28 cellular contexts compared by ENCODE assay signal in genomic region chr1:173164178-173164577, GRCh38.
"Had no signal": no experiment of that assay in that cellular context is flagged by ENCODE, and none has a peak within 500 bp of the region (broad histone marks: within the 10 kb centered on the region; RNA-seq: fewer than 3 reads in every experiment).

No MANE protein-coding gene starts in this region.

- H3K27ac Mint-ChIP-seq: activated CD4-positive, alpha-beta T cell treated with anti-CD3 and anti-CD28 coated beads, Interleukin-2, amount 10 ng/mL, durations not matched to agents 7 days and 5 days; activated CD8-positive, alpha-beta T cell treated with anti-CD3 and anti-CD28 coated beads for 36 hours; activated naive CD8-positive, alpha-beta T cell; activated T-helper 17 cell treated with anti-CD3 and anti-CD28 coated beads, Interleukin-2, amount 50 U/mL, for 72 hours; effector memory CD8-positive, alpha-beta T cell had no signal

- H3K4me3 ChIP-seq: body of pancreas, esophagus muscularis mucosa, gastrocnemius medialis had no signal

- H3K36me3 ChIP-seq: esophagus muscularis mucosa, gastrocnemius medialis had no signal

- H3K4me1 ChIP-seq: body of pancreas, esophagus muscularis mucosa, gastrocnemius medialis had no signal

- DNase-seq: activated CD4-positive, alpha-beta T cell treated with anti-CD3 and anti-CD28 coated beads for 1 hour; activated CD4-positive, alpha-beta T cell treated with anti-CD3 and anti-CD28 coated beads for 4 hours; activated CD4-positive, alpha-beta T cell treated with anti-CD3 and anti-CD28 coated beads, Interleukin-2, amount 10 ng/mL, durations not matched to agents 7 days and 5 days; activated CD4-positive, alpha-beta T cell treated with anti-CD3 and anti-CD28 coated beads, Interleukin-2, amount 50 U/mL, for 4 hours; activated CD8-positive, alpha-beta memory T cell treated with anti-CD3 and anti-CD28 coated beads for 24 hours; activated CD8-positive, alpha-beta T cell treated with anti-CD3 and anti-CD28 coated beads for 36 hours; activated effector memory CD4-positive, alpha-beta T cell treated with Interleukin-2 at 50 U/mL for 16 hours; activated gamma-delta T cell treated with Interleukin-2 at 50 U/mL for 16 hours; activated naive CD4-positive, alpha-beta T cell treated with anti-CD3 and anti-CD28 coated beads, Interleukin-2, amount 50 U/mL, for 16 hours; activated naive CD4-positive, alpha-beta T cell treated with Interleukin-2 at 50 U/mL for 16 hours; activated T-cell treated with anti-CD3 and anti-CD28 coated beads, Interleukin-2, amount 50 U/mL, for 4 hours; amniotic stem cell; anterior cingulate cortex; body of pancreas; caudate nucleus; cortex of kidney; dermis blood vessel endothelial cell; effector CD4-positive, alpha-beta T cell; effector memory CD8-positive, alpha-beta T cell; erythroblast; foreskin keratinocyte; gastrocnemius medialis; glutamatergic neuron; T-helper 2 cell had no signal

- H3K27me3 ChIP-seq: body of pancreas, esophagus muscularis mucosa, foreskin keratinocyte, gastrocnemius medialis had no signal

- H3K27me3 Mint-ChIP-seq: activated CD8-positive, alpha-beta T cell treated with anti-CD3 and anti-CD28 coated beads for 36 hours; activated naive CD8-positive, alpha-beta T cell; activated T-helper 17 cell treated with anti-CD3 and anti-CD28 coated beads, Interleukin-2, amount 50 U/mL, for 72 hours; effector memory CD8-positive, alpha-beta T cell had no signal

- ATAC-seq: activated CD8-positive, alpha-beta T cell treated with anti-CD3 and anti-CD28 coated beads for 36 hours; activated T-cell treated with anti-CD3 and anti-CD28 coated beads, Interleukin-2, amount 50 U/mL, for 4 hours; activated T-helper 17 cell treated with anti-CD3 and anti-CD28 coated beads, Interleukin-2, amount 50 U/mL, for 72 hours; body of pancreas; effector memory CD8-positive, alpha-beta T cell; foreskin keratinocyte; gastrocnemius medialis had no signal

- FAIRE-seq: colon had no signal

- H3K9me3 Mint-ChIP-seq: activated T-cell treated with anti-CD3 and anti-CD28 coated beads, Interleukin-2, amount 50 U/mL, for 4 hours; effector memory CD8-positive, alpha-beta T cell had no signal

- H3K27ac ChIP-seq: body of pancreas, esophagus muscularis mucosa, foreskin keratinocyte, gastrocnemius medialis had no signal

- H3K9me3 ChIP-seq: body of pancreas, esophagus muscularis mucosa, gastrocnemius medialis had no signal

- H3K4me3 Mint-ChIP-seq: activated CD4-positive, alpha-beta T cell treated with anti-CD3 and anti-CD28 coated beads, Interleukin-2, amount 10 ng/mL, durations not matched to agents 7 days and 5 days; activated CD8-positive, alpha-beta T cell treated with anti-CD3 and anti-CD28 coated beads for 36 hours; activated naive CD8-positive, alpha-beta T cell; activated T-cell treated with anti-CD3 and anti-CD28 coated beads, Interleukin-2, amount 50 U/mL, for 4 hours; activated T-helper 17 cell treated with anti-CD3 and anti-CD28 coated beads, Interleukin-2, amount 50 U/mL, for 72 hours; effector memory CD8-positive, alpha-beta T cell had no signal
